15 cellular contexts compared by ENCODE assay signal in the genomic region with DNA sequence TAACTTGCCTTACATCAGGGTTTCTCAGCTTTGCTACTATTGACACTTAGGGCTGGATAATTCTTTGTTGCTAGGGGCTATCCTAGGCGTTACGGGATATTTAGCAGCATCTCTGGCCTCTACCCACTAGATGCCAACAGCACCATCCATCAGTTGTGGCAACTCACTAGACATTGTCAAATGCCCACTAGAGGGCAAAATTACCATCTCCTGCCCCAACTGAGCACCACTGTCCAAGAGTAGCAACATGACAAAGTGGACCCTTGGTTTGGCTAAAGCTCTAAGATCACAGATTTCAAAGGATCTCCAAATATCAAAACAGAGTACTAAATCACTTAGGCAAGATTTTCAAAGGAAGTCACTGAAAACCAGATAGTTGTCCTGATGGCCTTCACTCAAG.
DNase-seq lines count a peak whose midpoint lies in the region; ATAC-seq and TF ChIP-seq lines count a peak whose summit lies in the region.
"Had no signal": no experiment of that assay in that cellular context is flagged by ENCODE, and none has a peak within 500 bp of the region (broad histone marks: within the 10 kb centered on the region; RNA-seq: fewer than 3 reads in every experiment).

No MANE protein-coding gene starts in this region.

- H3K9ac ChIP-seq in H9 (ENCODE audit: extremely low read depth, insufficient read length, low read length), result no peak overlapping the region
- H3K9ac ChIP-seq in MM.1S (ENCODE audit: low read length), result no peak overlapping the region

- H2AK5ac ChIP-seq in H9 (ENCODE audit: insufficient read length, low read length), result no peak overlapping the region

- H2BK20ac ChIP-seq in H9 (ENCODE audit: low read depth, low read length, poor library complexity, severe bottlenecking), result no peak overlapping the region

- peaks cover 12% of the 10 kb centered on the region in 2 experiments for H3K9me3 Mint-ChIP-seq in H9

- DNase-seq in AG09319 (ENCODE audit: extremely low read depth, low read depth) (no peak), H9 (no peak), SW480 (ENCODE audit: low spot score) (peak; percentile 9), inferior parietal cortex (ENCODE audit: extremely low spot score) (peak; percentile 9), MM.1S (no peak), omental fat pad (ENCODE audit: low spot score) (no peak), D341Med (ENCODE audit: low spot score) (no peak), NCI-H526 treated with DMSO at 0.1 percent for 48 hours (lab: John Stamatoyannopoulos, UW) (no peak)
- DNase-seq: activated CD4-positive, CD25-positive, alpha-beta regulatory T cell treated with anti-CD3 and anti-CD28 coated beads, Interleukin-2, amount 50 U/mL, for 72 hours; activated effector memory CD4-positive, alpha-beta T cell treated with Interleukin-2 at 50 U/mL for 16 hours; CD8-positive, alpha-beta memory T cell; left lung; NCI-H446; stimulated activated CD4-positive, alpha-beta T cell treated with anti-CD3 and anti-CD28 coated beads, Interleukin-15, amount 100 ng/mL, for 24 hours had no signal

- H4K8ac ChIP-seq in H9 (replicated peaks; ENCODE audit: insufficient read length, low read depth, low read length), result no peak overlapping the region

- no peak overlapping the region for H3K4me3 Mint-ChIP-seq in H9
- H3K4me3 Mint-ChIP-seq: CD8-positive, alpha-beta memory T cell had no signal

- H4K5ac ChIP-seq in H9 (ENCODE audit: insufficient read length, low read depth, low read length), result no peak overlapping the region

- H2BK12ac ChIP-seq in H9 (ENCODE audit: insufficient read length, low read depth, low read length), result no peak overlapping the region

- H3K79me1 ChIP-seq in H9 (ENCODE audit: insufficient read depth, low read depth, low read length, poor library complexity, severe bottlenecking), result no peaks in the 10 kb centered on the region

- no CpG with 5 or more reads among the region's 2 CpGs for WGBS in H9 (ENCODE audit: extremely low coverage, insufficient read length, low lambda C conversion rate)

- no peaks in the 10 kb centered on the region for H3K4me1 Mint-ChIP-seq in H9
- H3K4me1 Mint-ChIP-seq: CD8-positive, alpha-beta memory T cell had no signal

- peak; percentile 5 for TF ChIP-seq CTCF in AG09319 (IDR thresholded peaks at IDR 0.05; ENCODE audit: low read depth, low read length)
- TF ChIP-seq CTCF in H9 (conservative IDR thresholded peaks at IDR 0.05), result peak; percentile 41; the same call in 2 of the 3 replicates
- TF ChIP-seq CTCF in MM.1S (IDR thresholded peaks at IDR 0.05; ENCODE audit: low read length), result no peak
- TF ChIP-seq CTCF in omental fat pad (IDR thresholded peaks at IDR 0.05), result no peak

- H3K14ac ChIP-seq in H9 (ENCODE audit: insufficient read depth, low read length), result no peak overlapping the region

- H3K36me3 Mint-ChIP-seq in H9 (ENCODE audit: insufficient read depth in 1 of 3, low read depth in 3 of 3), result peaks cover 0 to 14% (median 6%) of the 10 kb centered on the region in 3 experiments; a peak in 4 of 7 replicates

- H3K4me2 ChIP-seq in H9 (ENCODE audit: insufficient read depth, insufficient read length, low read length), result no peak overlapping the region
- H3K4me2 ChIP-seq in MM.1S (ENCODE audit: low read depth, low read length), result no peak overlapping the region

- no peak overlapping the region for H3K4ac ChIP-seq in H9 (ENCODE audit: low read depth, low read length)

- no peak overlapping the region for H3K27ac ChIP-seq in H9 (ENCODE audit: insufficient read length, low read depth, low read length)
- no peak overlapping the region for H3K27ac ChIP-seq in MM.1S (ENCODE audit: low read length)
- H3K27ac ChIP-seq: gastroesophageal sphincter, left lung had no signal

- H3K23ac ChIP-seq in H9 (ENCODE audit: insufficient read length, low read depth, low read length), result no peak overlapping the region

- no peaks in the 10 kb centered on the region for H3K9me2 ChIP-seq in MM.1S (replicated peaks; ENCODE audit: insufficient read depth, low read length)

- H2AFZ ChIP-seq in H9 (ENCODE audit: low read length) (no peak overlapping the region), MM.1S (ENCODE audit: low read length) (no peak overlapping the region)

- H3K27me3 Mint-ChIP-seq in H9 (ENCODE audit: low read depth), result peaks cover 4% of the 10 kb centered on the region; the same call in 1 of the 2 replicates
- H3K27me3 Mint-ChIP-seq: CD8-positive, alpha-beta memory T cell had no signal

- no peak overlapping the region for H3K56ac ChIP-seq in H9 (ENCODE audit: insufficient read length, low read depth, low read length)

- H3K79me2 ChIP-seq in H9 (ENCODE audit: insufficient read depth, low read length), result no peaks in the 10 kb centered on the region
- H3K79me2 ChIP-seq in MM.1S (ENCODE audit: low read length), result no peaks in the 10 kb centered on the region

- H3K27ac Mint-ChIP-seq in H9, result no peak overlapping the region

- H2BK120ac ChIP-seq in H9 (ENCODE audit: low read depth, low read length, poor library complexity, severe bottlenecking), result no peak overlapping the region

- no peak overlapping the region for H2BK5ac ChIP-seq in H9 (ENCODE audit: insufficient read length, low read length)

- no peaks in the 10 kb centered on the region for H3K4me1 ChIP-seq in H9 (ENCODE audit: insufficient read depth, low read length)
- no peaks in the 10 kb centered on the region for H3K4me1 ChIP-seq in MM.1S (ENCODE audit: low read length)
- H3K4me1 ChIP-seq: gastroesophageal sphincter, left lung had no signal

- H3T11ph ChIP-seq in H9 (ENCODE audit: low read length), result no peak overlapping the region

- no peaks in the 10 kb centered on the region for H4K20me1 ChIP-seq in H9 (ENCODE audit: control insufficient read depth, insufficient read depth, insufficient read length)
- H4K20me1 ChIP-seq in MM.1S (ENCODE audit: insufficient read depth, low read length), result no peaks in the 10 kb centered on the region

- no peaks in the 10 kb centered on the region for H3K36me3 ChIP-seq in MM.1S (replicated peaks; ENCODE audit: insufficient read depth, low read length)
- H3K36me3 ChIP-seq: gastroesophageal sphincter, left lung had no signal

- ATAC-seq in omental fat pad (ENCODE audit: low FRiP score), result no peak
- ATAC-seq: gastroesophageal sphincter had no signal

- H4K91ac ChIP-seq in H9 (ENCODE audit: insufficient read length, low read depth, low read length), result no peak overlapping the region

- no peaks in the 10 kb centered on the region for H3K9me3 ChIP-seq in H9 (ENCODE audit: control insufficient read depth, low read depth, low read length)
- no peaks in the 10 kb centered on the region for H3K9me3 ChIP-seq in MM.1S (replicated peaks; ENCODE audit: insufficient read depth, low read length)

- no peak overlapping the region for H3K4me3 ChIP-seq in MM.1S (ENCODE audit: low read length)
- H3K4me3 ChIP-seq: gastroesophageal sphincter, left lung had no signal

- no peak overlapping the region for H2BK15ac ChIP-seq in H9 (ENCODE audit: low read depth, low read length)

- H3K23me2 ChIP-seq in H9 (ENCODE audit: insufficient read length, low read depth, low read length, poor library complexity, severe bottlenecking), result no peaks in the 10 kb centered on the region

- no peaks in the 10 kb centered on the region for H3F3A ChIP-seq in MM.1S (ENCODE audit: insufficient read depth, low read length)

- H3K27me3 ChIP-seq in H9 (ENCODE audit: insufficient read depth, low read length) (no peaks in the 10 kb centered on the region), MM.1S (replicated peaks; ENCODE audit: insufficient read depth, low read length) (no peaks in the 10 kb centered on the region)
- H3K27me3 ChIP-seq: gastroesophageal sphincter, left lung had no signal

- H3K18ac ChIP-seq in H9 (ENCODE audit: insufficient read length, low read depth, low read length), result no peak overlapping the region

Comparison
In these comparisons a context has a peak if more than half of its experiments do, and no peak if none do; other contexts are left out.
1. DNase-seq: peak in SW480 (single experiment) and inferior parietal cortex (single experiment); none in AG09319 (single experiment), H9 (single experiment), MM.1S (single experiment), omental fat pad (single experiment), D341Med (single experiment) and NCI-H526 treated with DMSO at 0.1 percent for 48 hours (single experiment).
2. CTCF ChIP-seq: peak in AG09319 (single experiment) and H9 (single experiment); none in MM.1S (single experiment) and omental fat pad (0 of 3).